In genomic region chr4:128675083-128675482, GRCh38 we compare ENCODE assay signal across 9 cellular contexts.
DNase-seq lines count a peak whose midpoint lies in the region; ATAC-seq lines count a peak whose summit lies in the region.
"Had no signal": no experiment of that assay in that cellular context is flagged by ENCODE, and none has a peak within 500 bp of the region (broad histone marks: within the 10 kb centered on the region; RNA-seq: fewer than 3 reads in every experiment).

No MANE protein-coding gene starts in this region.

- H3K4me1 ChIP-seq in BLaER1 = peaks cover 16% of the 10 kb centered on the region
- H3K4me1 ChIP-seq: body of pancreas had no signal

- no peaks in the 10 kb centered on the region for H3K27me3 ChIP-seq in BLaER1
- H3K27me3 ChIP-seq: body of pancreas had no signal

- H4K20me1 ChIP-seq in BLaER1 = no peaks in the 10 kb centered on the region

- no peaks in the 10 kb centered on the region for H3K36me3 ChIP-seq in BLaER1

- no peak overlapping the region for H3K27ac ChIP-seq in BLaER1
- H3K27ac ChIP-seq: body of pancreas had no signal

- no peak overlapping the region for H3K9ac ChIP-seq in BLaER1

- peak; percentile 17 for DNase-seq in astrocyte of the hippocampus (ENCODE audit: low read depth, low spot score)
- no peak for DNase-seq in retina
- no peak for DNase-seq in activated CD8-positive, alpha-beta memory T cell treated with anti-CD3 and anti-CD28 coated beads, Interleukin-2, amount 50 U/mL, for 4 hours
- DNase-seq in MV-4-11 (lab: John Stamatoyannopoulos, UW) = no peak
- DNase-seq in nucleus accumbens (lab: John Stamatoyannopoulos, UW) = no peak
- DNase-seq: body of pancreas had no signal

- ATAC-seq in GM19395 (IDR thresholded peaks at IDR 0.05; ENCODE audit: unreplicated experiment) (peak; percentile 91), HG03039 (IDR thresholded peaks at IDR 0.05; ENCODE audit: unreplicated experiment) (peak; percentile 94)
- ATAC-seq: body of pancreas had no signal

- peak overlapping the region; percentile 59 for H3K4me2 ChIP-seq in BLaER1

- peaks cover 15% of the 10 kb centered on the region; the same call in 1 of the 2 replicates for H3K9me3 ChIP-seq in BLaER1
- H3K9me3 ChIP-seq: body of pancreas had no signal

- no peak overlapping the region for H3K4me3 ChIP-seq in BLaER1
- H3K4me3 ChIP-seq: body of pancreas had no signal
